Comparison of ENCODE assay signal across 8 cellular contexts in genomic region chr2:181586569-181587076, GRCh38.
DNase-seq lines count a peak whose midpoint lies in the region; ATAC-seq and TF ChIP-seq lines count a peak whose summit lies in the region.

No MANE protein-coding gene starts in this region.

- intact Hi-C loops in activated CD8-positive, alpha-beta T cell treated with anti-CD3 and anti-CD28 coated beads for 36 hours (cut with micrococcal nuclease): no loop called here
- intact Hi-C loops in tibial artery (cut with DNase I; ENCODE audit: low total_unique reads): no loop called here

- CTCF ChIA-PET in activated CD8-positive, alpha-beta T cell treated with anti-CD3 and anti-CD28 coated beads for 36 hours (lab: Charles Lee): interaction anchor here (1.0 kb wide), 1 partner anchor 129 kb away, joined by 4 read pairs; no protein-coding TSS in a partner anchor

- H3K9ac ChIP-seq in KMS-11: no peak overlapping the region

- H3K27ac Mint-ChIP-seq in activated CD8-positive, alpha-beta T cell treated with anti-CD3 and anti-CD28 coated beads for 36 hours: no peak overlapping the region
- H3K27ac Mint-ChIP-seq in endothelial cell (ENCODE audit: unreplicated experiment): no peak overlapping the region

- POLR2A ChIA-PET in activated CD8-positive, alpha-beta T cell treated with anti-CD3 and anti-CD28 coated beads for 36 hours (lab: Charles Lee): no interaction called here

- H2AFZ ChIP-seq in KMS-11 (ENCODE audit: low read depth): peak overlapping the region; percentile 27; the same call in 1 of the 2 replicates

- no peaks in the 10 kb centered on the region for H3K36me3 Mint-ChIP-seq in activated CD8-positive, alpha-beta T cell treated with anti-CD3 and anti-CD28 coated beads for 36 hours (ENCODE audit: low read depth)
- H3K36me3 Mint-ChIP-seq in endothelial cell (ENCODE audit: low read depth, unreplicated experiment): no peaks in the 10 kb centered on the region

- H3K27ac ChIP-seq in KMS-11: peak overlapping the region; percentile 5; the same call in 1 of the 2 replicates
- H3K27ac ChIP-seq in tibial artery: no peak overlapping the region

- H3K4me1 ChIP-seq in KMS-11 (ENCODE audit: low read depth, poor library complexity, severe bottlenecking): peaks cover 25% of the 10 kb centered on the region
- no peaks in the 10 kb centered on the region for H3K4me1 ChIP-seq in tibial artery

- H3K27me3 Mint-ChIP-seq in activated CD8-positive, alpha-beta T cell treated with anti-CD3 and anti-CD28 coated beads for 36 hours: peaks cover 4% of the 10 kb centered on the region
- H3K27me3 Mint-ChIP-seq in endothelial cell (ENCODE audit: unreplicated experiment): no peaks in the 10 kb centered on the region

- peak; percentile 88 for ATAC-seq in GM21576 (IDR thresholded peaks at IDR 0.05; ENCODE audit: unreplicated experiment)
- ATAC-seq in activated CD8-positive, alpha-beta T cell treated with anti-CD3 and anti-CD28 coated beads for 36 hours: peak; percentile 62

- no peak for TF ChIP-seq CTCF in GM13976 (IDR thresholded peaks at IDR 0.05; ENCODE audit: borderline replicate concordance, control extremely low read depth, extremely low read depth, insufficient read depth, missing control alignments)
- no peak for TF ChIP-seq CTCF in KMS-11 (conservative IDR thresholded peaks at IDR 0.05; ENCODE audit: low read depth, low read length)
- TF ChIP-seq CTCF in activated CD8-positive, alpha-beta T cell treated with anti-CD3 and anti-CD28 coated beads for 36 hours (IDR thresholded peaks at IDR 0.05): no peak
- no peak for TF ChIP-seq CTCF in endothelial cell (IDR thresholded peaks at IDR 0.05; ENCODE audit: unreplicated experiment)
- no peak for TF ChIP-seq CTCF in tibial artery (IDR thresholded peaks at IDR 0.05)

- H3K79me2 ChIP-seq in KMS-11 (ENCODE audit: insufficient read depth, low read depth): no peaks in the 10 kb centered on the region

- H3K27me3 ChIP-seq in KMS-11 (ENCODE audit: insufficient read depth, low read depth): no peaks in the 10 kb centered on the region
- H3K27me3 ChIP-seq in tibial artery: no peaks in the 10 kb centered on the region

- no peaks in the 10 kb centered on the region for H4K20me1 ChIP-seq in KMS-11 (ENCODE audit: insufficient read depth)

- DNase-seq in GM13976 (ENCODE audit: low spot score) (peak; percentile 8), H4 (ENCODE audit: low spot score) (no peak), endothelial cell (ENCODE audit: low spot score) (no peak), iPS-NIHi11 (ENCODE audit: low spot score) (no peak), tibial artery (no peak)
- DNase-seq in activated CD8-positive, alpha-beta T cell treated with anti-CD3 and anti-CD28 coated beads for 36 hours: peak; percentile 14

- peaks cover 14% of the 10 kb centered on the region for H3K4me1 Mint-ChIP-seq in activated CD8-positive, alpha-beta T cell treated with anti-CD3 and anti-CD28 coated beads for 36 hours (ENCODE audit: low read depth)
- H3K4me1 Mint-ChIP-seq in endothelial cell (ENCODE audit: unreplicated experiment): peaks cover 3% of the 10 kb centered on the region

- H3K9me3 Mint-ChIP-seq in activated CD8-positive, alpha-beta T cell treated with anti-CD3 and anti-CD28 coated beads for 36 hours: no peaks in the 10 kb centered on the region
- H3K9me3 Mint-ChIP-seq in endothelial cell (ENCODE audit: unreplicated experiment): no peaks in the 10 kb centered on the region

- H3K4me3 Mint-ChIP-seq in activated CD8-positive, alpha-beta T cell treated with anti-CD3 and anti-CD28 coated beads for 36 hours: no peak overlapping the region
- H3K4me3 Mint-ChIP-seq in endothelial cell (ENCODE audit: unreplicated experiment): no peak overlapping the region

- in situ Hi-C loops in GM13976 (cut with MboI; ENCODE audit: low sequenced_read_pairs, unreplicated experiment): no loop called here

- peak overlapping the region; percentile 41 for H3K4me2 ChIP-seq in KMS-11

- no peaks in the 10 kb centered on the region for H3K9me3 ChIP-seq in tibial artery

- H3K36me3 ChIP-seq in KMS-11 (ENCODE audit: insufficient read depth) (no peaks in the 10 kb centered on the region), tibial artery (no peaks in the 10 kb centered on the region)

- H3K4me3 ChIP-seq in KMS-11 (IDR thresholded peaks at IDR 0.05; ENCODE audit: insufficient read depth, low read depth, low read length): no peak overlapping the region
- H3K4me3 ChIP-seq in tibial artery: no peak overlapping the region

Comparison
In these comparisons a context has a peak if more than half of its experiments do, and no peak if none do; other contexts are left out.
1. DNase-seq: peak in GM13976 (single experiment) and activated CD8-positive, alpha-beta T cell treated with anti-CD3 and anti-CD28 coated beads for 36 hours (single experiment); none in H4 (single experiment), endothelial cell (single experiment), iPS-NIHi11 (single experiment) and tibial artery (0 of 2).